8 cellular contexts compared by ENCODE assay signal in genomic region chr12:46386877-46387629, GRCh38. TPM values are rescaled to one million over a fixed set of nuclear protein-coding genes. Genes with fewer than 3 reads are reported as not detected.
DNase-seq lines count a peak whose midpoint lies in the region; ATAC-seq, FAIRE-seq and TF ChIP-seq lines count a peak whose summit lies in the region.

No MANE protein-coding gene starts in this region.

- DNase-seq in A549 (ENCODE audit: low read depth in 1 of 2, low spot score in 1 of 2) (peak in 1 of 2 experiments; percentile 47), IMR-90 (peak; percentile 78), adipocyte (ENCODE audit: low read depth) (peak; percentile 76), NCI-H526 treated with DMSO at 0.1 percent for 48 hours (lab: John Stamatoyannopoulos, UW) (no peak), NCI-H774 (lab: John Stamatoyannopoulos, UW) (no peak), NCI-H1930 (lab: John Stamatoyannopoulos, UW) (no peak)

- H3K27ac ChIP-seq in A549 (peak overlapping the region; percentile 93 to 99), IMR-90 (ENCODE audit: insufficient read depth, low read length) (peak overlapping the region; percentile 100), liver (ENCODE audit: low read depth in 1 of 2, low read length in 2 of 2) (peak overlapping the region; percentile 70 to 100)

- POLR2A ChIA-PET in A549 (lab: Yijun Ruan, JAX): interaction anchor here (0.6 to 1.9 kb wide), 7 partner anchors 15 to 176 kb away, joined by 3 to 15 read pairs (median 4); no protein-coding TSS in a partner anchor
- POLR2A ChIA-PET in IMR-90 (lab: Charles Lee; ENCODE audit: unreplicated experiment): interaction anchor here (0.6 to 1.3 kb wide), 9 partner anchors 9 to 185 kb away, joined by 3 to 5 read pairs (median 4); no protein-coding TSS in a partner anchor

- TF ChIP-seq EP300 in A549 (IDR thresholded peaks at IDR 0.05): no peak

- H3K14ac ChIP-seq in IMR-90 (replicated peaks; ENCODE audit: low read depth, low read length): peak overlapping the region; percentile 97

- H3K56ac ChIP-seq in IMR-90 (ENCODE audit: extremely low read depth, insufficient read depth, low read length): peak overlapping the region; percentile 95

- peak overlapping the region; percentile 70 for H3K18ac ChIP-seq in IMR-90 (ENCODE audit: low read depth, low read length)

- peak overlapping the region; percentile 95 for H2BK120ac ChIP-seq in IMR-90 (ENCODE audit: low read depth, low read length)

- CTCF ChIA-PET in A549 (lab: Yijun Ruan, JAX): interaction anchor here (0.9 to 1.4 kb wide), 6 partner anchors 10 to 248 kb away, joined by 3 to 5 read pairs (median 3); no protein-coding TSS in a partner anchor
- CTCF ChIA-PET in IMR-90 (lab: Yijun Ruan, JAX): interaction anchor here (1.6 kb wide), 1 partner anchor 138 kb away, joined by 6 read pairs; no protein-coding TSS in a partner anchor

- H3K9me3 ChIP-seq in A549 (no peaks in the 10 kb centered on the region), IMR-90 (ENCODE audit: control insufficient read depth, insufficient read depth, low read length) (0 out of 2 replicates have a peak, but pooled peaks cover 2% of the 10 kb centered on the region), adipocyte (ENCODE audit: control insufficient read depth, low read length) (no peaks in the 10 kb centered on the region), liver (ENCODE audit: control insufficient read depth in 4 of 4, low read length in 3 of 4) (no peaks in the 10 kb centered on the region)

- H2BK5ac ChIP-seq in IMR-90 (ENCODE audit: low read depth, low read length, poor library complexity, severe bottlenecking): peak overlapping the region; percentile 97

- 44% methylated on average over 7 of the region's 7 CpGs for WGBS in A549 (ENCODE audit: missing lambda C conversion rate)
- no CpG with 5 or more reads among the region's 7 CpGs for WGBS in IMR-90 (ENCODE audit: extremely low coverage in 2 of 2, insufficient read length in 1 of 2), 2 experiments
- WGBS in liver: 46% methylated on average over 7 of the region's 7 CpGs

- in situ Hi-C loops in GM18951 (cut with MboI; ENCODE audit: low sequenced_read_pairs, unreplicated experiment): no loop called here
- in situ Hi-C loops in IMR-90 (cut with MboI; ENCODE audit: low sequenced_read_pairs): loop anchor here (5.0 to 10.0 kb wide), 2 partner anchors 108 to 275 kb away; no protein-coding TSS in a partner anchor

- H3K4me1 ChIP-seq in A549 (peaks cover 78% of the 10 kb centered on the region), IMR-90 (ENCODE audit: control insufficient read depth, insufficient read depth, low read length) (peaks cover 25% of the 10 kb centered on the region), adipocyte (ENCODE audit: control insufficient read depth, insufficient read depth, low read length) (peaks cover 79% of the 10 kb centered on the region), liver (ENCODE audit: control insufficient read depth in 4 of 4, insufficient read depth in 4 of 4, low read length in 3 of 4) (peaks cover 8 to 40% (median 30%) of the 10 kb centered on the region in 4 donors)

- H3K36me3 ChIP-seq in IMR-90 (ENCODE audit: control insufficient read depth, insufficient read depth, low read length): no peaks in the 10 kb centered on the region
- H3K36me3 ChIP-seq in adipocyte (ENCODE audit: control insufficient read depth, insufficient read depth, low read length, severe bottlenecking): no peaks in the 10 kb centered on the region
- no peaks in the 10 kb centered on the region for H3K36me3 ChIP-seq in liver (ENCODE audit: control insufficient read depth in 4 of 4, insufficient read depth in 3 of 4, low read depth in 1 of 4, low read length in 3 of 4)

- H3K4ac ChIP-seq in IMR-90 (ENCODE audit: low read depth, low read length): peak overlapping the region; percentile 98

- no peaks in the 10 kb centered on the region for H3K27me3 ChIP-seq in IMR-90 (ENCODE audit: control insufficient read depth, insufficient read depth, low read length)
- H3K27me3 ChIP-seq in adipocyte (replicated peaks; ENCODE audit: control insufficient read depth, insufficient read depth, low read length): no peaks in the 10 kb centered on the region
- H3K27me3 ChIP-seq in liver (ENCODE audit: control insufficient read depth in 4 of 4, insufficient read depth in 4 of 4, low read length in 3 of 4): no peaks in the 10 kb centered on the region

- H3K4me2 ChIP-seq in A549 (peak overlapping the region; percentile 97), IMR-90 (ENCODE audit: low read depth, low read length) (peak overlapping the region; percentile 78)

- H2BK15ac ChIP-seq in IMR-90 (ENCODE audit: low read depth, low read length): peak overlapping the region; percentile 99

- intact Hi-C loops in IMR-90 (cut with micrococcal nuclease): loop anchor here (1.0 kb wide), 5 partner anchors 45 to 273 kb away; no protein-coding TSS in a partner anchor

- no peak for TF ChIP-seq POLR2A in A549 (IDR thresholded peaks at IDR 0.05; ENCODE audit: low read length)
- peak; percentile 42 for TF ChIP-seq POLR2A in GM18951 (IDR thresholded peaks at IDR 0.05; ENCODE audit: extremely low read depth, insufficient read depth, insufficient read length)
- TF ChIP-seq POLR2A in IMR-90 (IDR thresholded peaks at IDR 0.05; ENCODE audit: low read depth, low read length): 0 out of 2 replicates have a peak, but pooled peaks have one; percentile 36

- ATAC-seq in A549 (no peak), IMR-90 (ENCODE audit: low read depth) (no peak)

- H3K4me3 ChIP-seq in A549 (0 out of 3 replicates have a peak overlapping the region, but pooled peaks have one; percentile 10), IMR-90 (ENCODE audit: insufficient read depth, low read depth, low read length) (peak overlapping the region; percentile 26; the same call in 1 of the 2 replicates), adipocyte (ENCODE audit: low read length) (peak overlapping the region; percentile 73), liver (ENCODE audit: low read depth in 1 of 3, low read length in 3 of 3) (no peak overlapping the region)

- TF ChIP-seq RAD21 in A549 (conservative IDR thresholded peaks at IDR 0.05 in 1 of 2, IDR thresholded peaks at IDR 0.05 in 1 of 2) (peak in 1 of 2 experiments; percentile 4; a peak in 1 of 5 replicates), IMR-90 (IDR thresholded peaks at IDR 0.05; ENCODE audit: low read length) (no peak), liver (IDR thresholded peaks at IDR 0.05) (no peak)

- peak overlapping the region; percentile 96 for H3K23ac ChIP-seq in IMR-90 (ENCODE audit: low read depth, low read length)

- no TSS peak for BruUV-seq in IMR-90 (replicated peaks; lab: Mats Ljungman, UMichigan)

- peak overlapping the region; percentile 90 to 96 for H4K8ac ChIP-seq in IMR-90 (ENCODE audit: low read depth in 2 of 2, low read length in 2 of 2)

- dilution Hi-C loops in IMR-90 (cut with HindIII; ENCODE audit: low sequenced_read_pairs, unreplicated experiment): no loop called here

- H2AK9ac ChIP-seq in IMR-90 (replicated peaks; ENCODE audit: low read depth, low read length, poor library complexity): peak overlapping the region; percentile 80

- H2BK20ac ChIP-seq in IMR-90 (ENCODE audit: low read depth, low read length): peak overlapping the region; percentile 96

- peak overlapping the region; percentile 97 for H4K91ac ChIP-seq in IMR-90 (ENCODE audit: insufficient read depth, low read depth, low read length)

- H3K9ac ChIP-seq in IMR-90 (ENCODE audit: low read depth, low read length) (peak overlapping the region; percentile 96), adipocyte (ENCODE audit: low read length) (peak overlapping the region; percentile 94), liver (ENCODE audit: low read depth in 1 of 2, low read length in 2 of 2) (peak overlapping the region in 1 of 2 donors; percentile 69)

- no peaks in the 10 kb centered on the region for H4K20me1 ChIP-seq in IMR-90 (ENCODE audit: insufficient read depth, low read length)

- H4K5ac ChIP-seq in IMR-90 (ENCODE audit: low read depth, low read length): peak overlapping the region; percentile 93

- TF ChIP-seq CTCF in A549 (IDR thresholded peaks at IDR 0.05): no peak
- TF ChIP-seq CTCF in IMR-90 (conservative IDR thresholded peaks at IDR 0.05; ENCODE audit: low read depth, low read length): no peak
- no peak for TF ChIP-seq CTCF in liver (IDR thresholded peaks at IDR 0.05; ENCODE audit: low read depth, low read length, missing input control)

- H3K79me1 ChIP-seq in IMR-90 (ENCODE audit: low read depth in 1 of 2, low read length in 2 of 2): peaks cover 18 to 56% of the 10 kb centered on the region in 2 experiments

- peak overlapping the region; percentile 99 for H2AK5ac ChIP-seq in IMR-90 (ENCODE audit: low read depth, low read length)

- H3K9me1 ChIP-seq in IMR-90 (ENCODE audit: insufficient read depth, low read length): peaks cover 19% of the 10 kb centered on the region

- FAIRE-seq in A549 (lab: Jason Lieb, UNC): no peak

- H2AFZ ChIP-seq in IMR-90 (replicated peaks; ENCODE audit: low read length, poor library complexity): no peak overlapping the region

TF ChIP-seq in A549, 52 proteins besides CTCF, POLR2A, EP300 and RAD21:
- no peak for TF ChIP-seq HOXB5 (CRISPR knock-in tag; IDR thresholded peaks at IDR 0.05)
- 0 out of 2 replicates have a peak, but pooled peaks have one; percentile 18 for TF ChIP-seq HOXA7 (CRISPR knock-in tag; IDR thresholded peaks at IDR 0.05)

TF ChIP-seq in IMR-90, 13 proteins besides CTCF, POLR2A, EP300 and RAD21 (continues in another document):
- no peak for TF ChIP-seq MXI1 (IDR thresholded peaks at IDR 0.05; ENCODE audit: borderline replicate concordance, low read depth, low read length)

RNA-seq across cellular contexts. Expression of gene SLC38A2, which starts 14.5 kb away (rescaled TPM):
- polyA plus RNA-seq in A549 (2011; rRNA removed): 366 and 519 TPM in 2 replicates
- 38.6 and 50.8 TPM in 2 replicates for polyA plus RNA-seq in A549 (2012; cell fraction: cytosol; rRNA removed)
- polyA plus RNA-seq in A549 (2012; cell fraction: nucleus; rRNA removed): 108 and 151 TPM in 2 replicates
- polyA plus RNA-seq in A549 (2017; fragmentation: RNase III; extraction: RNeasy Plus Mini Kit Qiagen cat#74134 plus additional on column Dnase treatment): 131 to 195 TPM (median 187 TPM) in 3 replicates
- polyA minus RNA-seq in A549 (2011; rRNA and poly(A)+ RNA removed): 230 and 257 TPM in 2 replicates
- 881 and 1,389 TPM in 2 replicates for total RNA-seq in IMR-90 (2012; rRNA removed)
- 213 and 313 TPM in 2 replicates for polyA plus RNA-seq in IMR-90 (2012; rRNA removed)
- polyA plus RNA-seq in IMR-90 (2012; cell fraction: cytosol; rRNA removed): 33.9 and 129 TPM in 2 replicates
- polyA plus RNA-seq in IMR-90 (2012; cell fraction: nucleus; rRNA removed; ENCODE audit: low replicate concordance): 118 and 947 TPM in 2 replicates
- 100 to 1,000 TPM in 1 of 2 donors, 10 to 100 TPM in 1; 85.7 to 472 TPM for total RNA-seq in liver
- 100 to 1,000 TPM in 1 of 2 donors, 10 to 100 TPM in 1; 50.6 to 109 TPM for polyA plus RNA-seq in liver

Comparison
In these comparisons a context has a peak if more than half of its experiments do, and no peak if none do; other contexts are left out.
1. DNase-seq: peak in IMR-90 (single experiment) and adipocyte (single experiment); none in NCI-H526 treated with DMSO at 0.1 percent for 48 hours (single experiment), NCI-H774 (single experiment) and NCI-H1930 (0 of 2).
2. H3K4me3 ChIP-seq: peak in A549 (single experiment), IMR-90 (single experiment) and adipocyte (single experiment); none in liver (0 of 3).
3. Peak in every context shown above with its lines, with median percentiles within 50 percentile points of each other: H3K27ac ChIP-seq.